In genomic region chr3:170717410-170718402, GRCh38 we compare ENCODE assay signal across 15 cellular contexts.
DNase-seq lines count a peak whose midpoint lies in the region; ATAC-seq and TF ChIP-seq lines count a peak whose summit lies in the region.
"Had no signal": no experiment of that assay in that cellular context is flagged by ENCODE, and none has a peak within 500 bp of the region (broad histone marks: within the 10 kb centered on the region; RNA-seq: fewer than 3 reads in every experiment).

No MANE protein-coding gene starts in this region.

- H3K4me2 ChIP-seq in PC-3 (ENCODE audit: low read length): no peak overlapping the region

- intact Hi-C loops in PC-3 (cut with micrococcal nuclease): no loop called here
- intact Hi-C loops in lower lobe of right lung (cut with DNase I): no loop called here
- intact Hi-C loops in A673 (cut with micrococcal nuclease; ENCODE audit: unreplicated experiment): no loop called here

- CTCF ChIA-PET in CD8-positive, alpha-beta memory T cell (lab: Charles Lee): no interaction called here
- CTCF ChIA-PET in PC-3 (lab: Charles Lee): no interaction called here
- CTCF ChIA-PET in A673 (lab: Charles Lee): no interaction called here

- H2AFZ ChIP-seq in PC-3 (ENCODE audit: low read length): no peak overlapping the region

- no peak overlapping the region for H3K4me3 ChIP-seq in CD8-positive, alpha-beta memory T cell (ENCODE audit: low read length)
- H3K4me3 ChIP-seq in PC-3 (ENCODE audit: low read length) (no peak overlapping the region), choroid plexus epithelial cell (ENCODE audit: low read depth, low read length) (no peak overlapping the region), lower lobe of right lung (no peak overlapping the region), A673 (ENCODE audit: low read depth, low read length, poor library complexity, severe bottlenecking) (no peak overlapping the region)
- H3K4me3 ChIP-seq: esophagus muscularis mucosa had no signal

- H3K27ac Mint-ChIP-seq in CD8-positive, alpha-beta memory T cell: no peak overlapping the region
- H3K27ac Mint-ChIP-seq: activated naive CD4-positive, alpha-beta T cell treated with anti-CD3 and anti-CD28 coated beads, Interleukin-2, amount 50 U/mL, for 72 hours had no signal

- H3K36me3 Mint-ChIP-seq in CD8-positive, alpha-beta memory T cell: no peaks in the 10 kb centered on the region
- H3K36me3 Mint-ChIP-seq: activated naive CD4-positive, alpha-beta T cell treated with anti-CD3 and anti-CD28 coated beads, Interleukin-2, amount 50 U/mL, for 72 hours had no signal

- peaks cover 11 to 58% of the 10 kb centered on the region in 2 donors for H3K27me3 Mint-ChIP-seq in CD8-positive, alpha-beta memory T cell

- peaks cover 15% of the 10 kb centered on the region for H3F3A ChIP-seq in PC-3 (ENCODE audit: low read length, unreplicated experiment)

- TF ChIP-seq CTCF in PC-3 (conservative IDR thresholded peaks at IDR 0.05; ENCODE audit: low read depth, low read length) (no peak), choroid plexus epithelial cell (conservative IDR thresholded peaks at IDR 0.05; ENCODE audit: low read depth, low read length) (no peak), lower lobe of right lung (IDR thresholded peaks at IDR 0.05) (no peak), A673 (conservative IDR thresholded peaks at IDR 0.05; ENCODE audit: low read depth, low read length) (no peak), GM20000 (IDR thresholded peaks at IDR 0.05; ENCODE audit: extremely low read depth, missing control alignments) (no peak)

- H3K4me3 Mint-ChIP-seq in CD8-positive, alpha-beta memory T cell: no peak overlapping the region
- H3K4me3 Mint-ChIP-seq: stimulated activated naive CD8-positive, alpha-beta T cell treated with anti-CD3 and anti-CD28 coated beads, Interleukin-15, amount 100 ng/mL, for 72 hours had no signal

- no peak for DNase-seq in CD8-positive, alpha-beta memory T cell
- DNase-seq in PC-3 (peak; percentile 25), choroid plexus epithelial cell (ENCODE audit: low read depth) (peak; percentile 84), lower lobe of right lung (peak; percentile 59), SW 1271 (lab: John Stamatoyannopoulos, UW) (no peak), A673 (ENCODE audit: low spot score) (no peak), GM20000 (ENCODE audit: low spot score) (no peak), LoVo (ENCODE audit: low spot score) (no peak)
- DNase-seq: AML-193; mesendoderm; NCI-H1105 treated with DMSO at 0.1 percent for 48 hours; NCI-H526; stimulated activated naive CD8-positive, alpha-beta T cell treated with anti-CD3 and anti-CD28 coated beads, Interleukin-15, amount 100 ng/mL, for 72 hours had no signal

- no peaks in the 10 kb centered on the region for H4K20me1 ChIP-seq in PC-3 (ENCODE audit: low read length)

- peak overlapping the region; percentile 40 for H3K27ac ChIP-seq in CD8-positive, alpha-beta memory T cell (ENCODE audit: low read depth, low read length)
- no peak overlapping the region for H3K27ac ChIP-seq in PC-3 (ENCODE audit: low read length)
- H3K27ac ChIP-seq in lower lobe of right lung: no peak overlapping the region
- no peak overlapping the region for H3K27ac ChIP-seq in A673 (ENCODE audit: low read depth, low read length, poor library complexity, severe bottlenecking)
- H3K27ac ChIP-seq: esophagus muscularis mucosa had no signal

- POLR2A ChIA-PET in CD8-positive, alpha-beta memory T cell (lab: Charles Lee): no interaction called here
- POLR2A ChIA-PET in PC-3 (lab: Charles Lee; ENCODE audit: unreplicated experiment): no interaction called here
- POLR2A ChIA-PET in A673 (lab: Charles Lee; ENCODE audit: low non-redundant PET): no interaction called here

- H3K4me1 ChIP-seq in CD8-positive, alpha-beta memory T cell (ENCODE audit: insufficient read depth, low read length): no peaks in the 10 kb centered on the region
- H3K4me1 ChIP-seq in PC-3 (ENCODE audit: insufficient read depth, low read length) (peaks cover 23% of the 10 kb centered on the region), lower lobe of right lung (no peaks in the 10 kb centered on the region), A673 (ENCODE audit: insufficient read depth, low read length, poor library complexity, severe bottlenecking) (no peaks in the 10 kb centered on the region)
- H3K4me1 ChIP-seq: esophagus muscularis mucosa had no signal

- no peaks in the 10 kb centered on the region for H3K36me3 ChIP-seq in CD8-positive, alpha-beta memory T cell (ENCODE audit: insufficient read depth, low read length)
- H3K36me3 ChIP-seq in PC-3 (ENCODE audit: low read depth, low read length) (no peaks in the 10 kb centered on the region; the same call in 1 of the 2 replicates), lower lobe of right lung (no peaks in the 10 kb centered on the region), A673 (ENCODE audit: insufficient read depth, low read length, poor library complexity, severe bottlenecking) (no peaks in the 10 kb centered on the region)
- H3K36me3 ChIP-seq: esophagus muscularis mucosa had no signal

- no peaks in the 10 kb centered on the region for H3K9me2 ChIP-seq in PC-3 (replicated peaks; ENCODE audit: low read length)

- no peak overlapping the region for H3K9ac ChIP-seq in PC-3 (ENCODE audit: low read length)

- no peaks in the 10 kb centered on the region for H3K9me3 ChIP-seq in CD8-positive, alpha-beta memory T cell (ENCODE audit: low read length)
- H3K9me3 ChIP-seq in PC-3 (ENCODE audit: low read length) (no peaks in the 10 kb centered on the region), lower lobe of right lung (no peaks in the 10 kb centered on the region), A673 (ENCODE audit: low read depth, low read length, poor library complexity, severe bottlenecking) (peaks cover 3% of the 10 kb centered on the region)

- H3K4me1 Mint-ChIP-seq in CD8-positive, alpha-beta memory T cell: no peaks in the 10 kb centered on the region
- H3K4me1 Mint-ChIP-seq: stimulated activated naive CD8-positive, alpha-beta T cell treated with anti-CD3 and anti-CD28 coated beads, Interleukin-15, amount 100 ng/mL, for 72 hours had no signal

- BruUV-seq in PC-3 (replicated peaks; lab: Mats Ljungman, UMichigan): no TSS peak
- no TSS peak for BruUV-seq in A673 (replicated peaks; lab: Mats Ljungman, UMichigan)

- peaks cover 4 to 9% (median 6%) of the 10 kb centered on the region in 5 donors for H3K9me3 Mint-ChIP-seq in CD8-positive, alpha-beta memory T cell
- H3K9me3 Mint-ChIP-seq: stimulated activated naive CD8-positive, alpha-beta T cell treated with anti-CD3 and anti-CD28 coated beads, Interleukin-15, amount 100 ng/mL, for 72 hours had no signal

- H3K27me3 ChIP-seq in CD8-positive, alpha-beta memory T cell (ENCODE audit: insufficient read depth, low read length, poor library complexity, severe bottlenecking): no peaks in the 10 kb centered on the region
- H3K27me3 ChIP-seq in PC-3 (ENCODE audit: low read length) (no peaks in the 10 kb centered on the region), lower lobe of right lung (ENCODE audit: low read depth) (no peaks in the 10 kb centered on the region), A673 (replicated peaks; ENCODE audit: insufficient read depth, low read depth, low read length, poor library complexity) (no peaks in the 10 kb centered on the region)
- H3K27me3 ChIP-seq: esophagus muscularis mucosa had no signal

- H3K79me2 ChIP-seq in PC-3 (ENCODE audit: low read length): no peaks in the 10 kb centered on the region

- ATAC-seq in PC-3: no peak
- peak; percentile 9 to 32 for ATAC-seq in lower lobe of right lung
- ATAC-seq: activated naive CD4-positive, alpha-beta T cell treated with anti-CD3 and anti-CD28 coated beads, Interleukin-2, amount 50 U/mL, for 72 hours; stimulated activated naive CD8-positive, alpha-beta T cell treated with anti-CD3 and anti-CD28 coated beads, Interleukin-15, amount 100 ng/mL, for 72 hours had no signal

Comparison
In these comparisons a context has a peak if more than half of its experiments do, and no peak if none do; other contexts are left out.
1. DNase-seq: peak in PC-3 (single experiment), choroid plexus epithelial cell (single experiment) and lower lobe of right lung (single experiment); none in CD8-positive, alpha-beta memory T cell (0 of 5), SW 1271 (0 of 2), A673 (single experiment), GM20000 (single experiment) and LoVo (single experiment).